ENCODE assay signal across 14 cellular contexts in the genomic region with DNA sequence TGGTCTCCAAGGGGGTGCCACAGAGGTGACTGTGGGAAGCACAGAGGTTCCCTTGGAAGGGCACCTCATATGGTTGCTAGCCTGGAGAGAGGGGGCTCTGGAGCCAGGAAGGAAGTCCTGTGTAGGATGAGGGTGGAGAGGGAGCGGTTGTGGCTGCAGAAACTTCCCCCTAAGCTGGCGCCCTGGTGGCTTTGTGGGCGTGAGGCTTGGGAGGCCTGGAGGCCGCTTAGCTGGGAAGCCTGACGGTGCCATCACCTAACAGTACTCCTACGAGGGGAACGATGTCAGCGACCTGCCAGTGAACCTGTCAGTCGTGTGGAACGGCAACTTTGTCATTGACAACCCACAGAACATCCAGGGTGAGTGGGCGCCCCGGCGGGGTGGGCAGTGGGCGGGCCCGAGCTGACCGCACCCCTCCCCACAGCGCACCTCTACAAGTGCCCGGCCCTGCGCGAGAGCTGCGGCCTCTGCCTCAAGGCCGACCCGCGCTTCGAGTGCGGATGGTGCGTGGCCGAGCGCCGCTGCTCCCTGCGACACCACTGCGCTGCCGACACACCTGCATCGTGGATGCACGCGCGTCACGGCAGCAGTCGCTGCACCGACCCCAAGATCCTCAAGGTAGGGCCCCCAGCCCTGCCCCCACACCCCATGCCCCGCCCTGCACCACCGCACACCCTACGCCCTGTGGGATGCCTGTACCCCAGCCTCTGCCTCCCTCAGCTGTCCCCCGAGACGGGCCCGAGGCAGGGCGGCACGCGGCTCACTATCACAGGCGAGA.
"Had no signal": no experiment of that assay in that cellular context is flagged by ENCODE, and none has a peak within 500 bp of the region (broad histone marks: within the 10 kb centered on the region; RNA-seq: fewer than 3 reads in every experiment).

No MANE protein-coding gene starts in this region.

- H3K27me3 Mint-ChIP-seq: activated CD4-positive, alpha-beta T cell treated with anti-CD3 and anti-CD28 coated beads, Interleukin-2, amount 10 ng/mL, durations not matched to agents 7 days and 5 days had no signal

- H3K27me3 ChIP-seq: heart right ventricle, pancreas, testis had no signal

- DNase-seq: activated CD4-positive, alpha-beta T cell treated with anti-CD3 and anti-CD28 coated beads, Interleukin-2, amount 10 ng/mL, durations not matched to agents 7 days and 5 days; activated CD4-positive, CD25-positive, alpha-beta regulatory T cell; activated naive CD4-positive, alpha-beta T cell treated with anti-CD3 and anti-CD28 coated beads, Interleukin-2, amount 50 U/mL, for 16 hours; amniotic stem cell; heart right ventricle; left ventricle myocardium superior; mesendoderm; pancreas; stimulated activated CD4-positive, alpha-beta T cell treated with anti-CD3 and anti-CD28 coated beads, Interleukin-2, amount 100 ng/mL, for 48 hours; stimulated activated naive CD4-positive, alpha-beta T cell treated with Interleukin-2 at 50 U/mL for 16 hours; testis had no signal

- H3K4me1 Mint-ChIP-seq: nephron had no signal

- H3K4me3 Mint-ChIP-seq: activated CD4-positive, alpha-beta T cell treated with anti-CD3 and anti-CD28 coated beads, Interleukin-2, amount 10 ng/mL, durations not matched to agents 7 days and 5 days; nephron; T-helper 1 cell treated with Interleukin-12 subunit alpha and Interleukin-12 subunit beta and Interleukin-4 antibody, amounts not matched to agents 30 μg/mL and 1 μg/mL, for 36 hours had no signal

- H3K27ac Mint-ChIP-seq: activated CD4-positive, alpha-beta T cell treated with anti-CD3 and anti-CD28 coated beads, Interleukin-2, amount 10 ng/mL, durations not matched to agents 7 days and 5 days; activated T-helper 2 cell treated with anti-CD3 and anti-CD28 coated beads, Interferon-gamma antibody, Interleukin-2, Interleukin-4, amounts not matched to agents 10 μg/mL and 5 μg/mL and 100 μg/mL, durations not matched to agents 14 hours and 24 hours and 36 hours; nephron; T-helper 1 cell treated with Interleukin-12 subunit alpha and Interleukin-12 subunit beta and Interleukin-4 antibody, amounts not matched to agents 30 μg/mL and 1 μg/mL, for 36 hours had no signal

- ATAC-seq: heart right ventricle, left ventricle myocardium superior, pancreas had no signal

- H3K9me3 Mint-ChIP-seq: activated CD4-positive, alpha-beta T cell treated with anti-CD3 and anti-CD28 coated beads, Interleukin-2, amount 10 ng/mL, durations not matched to agents 7 days and 5 days; activated T-helper 2 cell treated with anti-CD3 and anti-CD28 coated beads, Interferon-gamma antibody, Interleukin-2, Interleukin-4, amounts not matched to agents 10 μg/mL and 5 μg/mL and 100 μg/mL, durations not matched to agents 14 hours and 24 hours and 36 hours; nephron; T-helper 1 cell treated with Interleukin-12 subunit alpha and Interleukin-12 subunit beta and Interleukin-4 antibody, amounts not matched to agents 30 μg/mL and 1 μg/mL, for 36 hours had no signal

- H3K4me1 ChIP-seq: pancreas, testis had no signal

- H3K4me3 ChIP-seq: heart right ventricle, pancreas, testis had no signal

- H3K27ac ChIP-seq: heart right ventricle, pancreas, testis had no signal

- H3K9me3 ChIP-seq: heart right ventricle, pancreas, testis had no signal
